In genomic region chr6:83031689-83032088, GRCh38 we compare ENCODE assay signal across 23 cellular contexts.
"Had no signal": no experiment of that assay in that cellular context is flagged by ENCODE, and none has a peak within 500 bp of the region (broad histone marks: within the 10 kb centered on the region; RNA-seq: fewer than 3 reads in every experiment).

No MANE protein-coding gene starts in this region.

- H3K27ac ChIP-seq: KMS-11, RWPE1 had no signal

- DNase-seq: IMR-90, Kasumi-1, MV-4-11, NCI-H1048, NCI-H1105, NCI-H1417, NCI-H1436 treated with DMSO at 0.1 percent for 48 hours, NCI-H1694, NCI-H187 treated with DMSO at 0.1 percent for 48 hours, NCI-H2029 treated with DMSO at 0.1 percent for 48 hours, NCI-H2107, NCI-H2227 treated with DMSO at 0.1 percent for 48 hours, NCI-H510A, NCI-H524 treated with DMSO at 0.1 percent for 48 hours, NCI-H69, NCI-H774, PC-3, SHP77 had no signal

- ATAC-seq: HepG2, Panc1, PC-3, SK-N-SH treated with all-trans-retinoic acid at 6 μM for 48 hours had no signal
